In the genomic region with DNA sequence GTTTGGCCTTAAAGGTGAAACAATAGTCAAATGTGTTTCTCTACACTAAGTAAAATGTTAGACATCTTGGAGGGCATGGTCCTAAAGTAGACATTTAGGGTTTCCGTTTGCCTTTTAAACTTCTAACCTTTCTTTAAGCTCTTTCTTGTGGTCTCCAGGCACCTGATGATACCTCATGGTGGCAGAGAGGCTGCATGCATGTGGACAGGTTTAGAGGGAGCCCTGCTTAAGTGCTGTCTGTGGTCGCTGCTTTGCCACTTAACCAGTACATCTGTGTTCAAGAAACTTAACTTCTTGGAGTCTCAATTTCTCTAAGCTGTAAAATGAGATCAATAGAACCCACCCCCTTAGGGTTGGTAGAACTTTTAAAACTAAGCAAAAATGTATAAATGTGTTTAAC, we compare ENCODE assay signal across 19 cellular contexts. TPM values are rescaled to one million over a fixed set of nuclear protein-coding genes. Genes with fewer than 3 reads are reported as not detected.
"Had no signal": no experiment of that assay in that cellular context is flagged by ENCODE, and none has a peak within 500 bp of the region (broad histone marks: within the 10 kb centered on the region; RNA-seq: fewer than 3 reads in every experiment).

No MANE protein-coding gene starts in this region.

- H3K27ac ChIP-seq: body of pancreas, SK-N-MC, VCaP had no signal

- H3K27me3 ChIP-seq: body of pancreas, heart left ventricle had no signal

- H3K36me3 ChIP-seq: heart left ventricle had no signal

- H3K4me3 ChIP-seq: body of pancreas, lung, SK-N-MC, skin epidermis had no signal

- H3K9me3 ChIP-seq: body of pancreas, heart left ventricle had no signal

- ATAC-seq: activated CD8-positive, alpha-beta memory T cell treated with anti-CD3 and anti-CD28 coated beads, Interleukin-2, amount 10 ng/mL, durations not matched to agents 7 days and 5 days; body of pancreas; naive thymus-derived CD4-positive, alpha-beta T cell had no signal

- DNase-seq: activated CD4-positive, alpha-beta T cell treated with anti-CD3 and anti-CD28 coated beads, Interleukin-2, amount 50 U/mL, for 48 hours; activated CD8-positive, alpha-beta memory T cell treated with anti-CD3 and anti-CD28 coated beads, Interleukin-2, amount 10 ng/mL, durations not matched to agents 7 days and 5 days; activated effector memory CD4-positive, alpha-beta T cell treated with Interleukin-2 at 50 U/mL for 16 hours; activated naive CD4-positive, alpha-beta T cell treated with anti-CD3 and anti-CD28 coated beads, Interleukin-2, amount 50 U/mL, for 16 hours; activated T-cell treated with anti-CD3 and anti-CD28 coated beads, Interleukin-2, amount 50 U/mL, for 1 hour; body of pancreas; effector CD8-positive, alpha-beta T cell; foreskin melanocyte; heart left ventricle; left cardiac atrium; naive thymus-derived CD4-positive, alpha-beta T cell; stimulated activated CD4-positive, alpha-beta T cell treated with anti-CD3 and anti-CD28 coated beads, Interleukin-4, amount 100 ng/mL, for 24 hours; stimulated activated naive CD4-positive, alpha-beta T cell; substantia nigra; T-helper 1 cell had no signal

RNA-seq across cellular contexts. Expression of a gene that starts 6.2 kb away (rescaled TPM):
- total RNA-seq: activated CD8-positive, alpha-beta memory T cell treated with anti-CD3 and anti-CD28 coated beads, Interleukin-2, amount 10 ng/mL, durations not matched to agents 7 days and 5 days had no signal
- polyA plus RNA-seq: naive thymus-derived CD4-positive, alpha-beta T cell had no signal
